In the genomic region with DNA sequence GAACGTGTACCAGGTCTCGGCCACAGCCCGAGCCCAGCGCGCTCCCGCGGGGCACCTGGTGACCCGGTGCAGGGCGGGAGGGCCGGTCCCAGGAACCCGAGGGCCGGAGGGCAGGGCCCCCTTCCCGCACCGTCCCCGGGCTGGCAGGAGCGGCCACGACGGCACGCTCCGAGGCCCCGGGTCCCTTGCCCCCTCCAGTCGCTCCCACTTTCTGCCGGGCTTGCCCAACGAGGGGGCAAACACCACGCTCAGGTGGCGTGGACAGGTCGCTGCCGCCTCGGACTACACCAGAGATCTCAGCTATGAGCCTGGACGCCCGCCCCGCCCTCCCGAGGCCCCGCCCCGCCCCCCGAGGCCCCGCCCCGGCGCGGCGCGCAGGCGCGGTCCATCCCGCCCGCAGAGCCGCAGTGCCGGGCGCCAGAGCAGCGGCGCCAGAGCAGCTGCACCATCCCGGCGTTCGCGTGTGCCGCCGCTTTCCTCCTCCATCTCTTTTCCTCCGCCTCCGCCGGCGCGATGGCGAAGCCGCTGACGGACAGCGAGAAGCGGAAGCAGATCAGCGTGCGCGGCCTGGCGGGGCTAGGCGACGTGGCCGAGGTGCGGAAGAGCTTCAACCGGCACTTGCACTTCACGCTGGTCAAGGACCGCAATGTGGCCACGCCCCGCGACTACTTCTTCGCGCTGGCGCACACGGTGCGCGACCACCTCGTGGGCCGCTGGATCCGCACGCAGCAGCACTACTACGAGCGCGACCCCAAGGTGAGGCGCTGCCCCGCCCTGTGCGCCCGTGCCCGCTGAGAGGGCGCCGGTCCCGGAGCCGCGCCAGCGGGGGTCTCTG, we compare ENCODE assay signal across 8 cellular contexts.
A peak's percentile ranks its signal among the peaks of the same experiment; 100 is the strongest.
DNase-seq lines count a peak whose midpoint lies in the region; ATAC-seq and TF ChIP-seq lines count a peak whose summit lies in the region.

A gene (plus strand): TSS at position 420 of the 835 bp plus-strand sequence. CDS start 94 bp downstream, at position 514.

- no peak for DNase-seq in AG09309 (ENCODE audit: low read depth)
- peak; percentile 85 for DNase-seq in NCI-H345 treated with DMSO at 0.1 percent for 48 hours (lab: John Stamatoyannopoulos, UW; ENCODE audit: unreplicated experiment)
- peak; percentile 68 for DNase-seq in central memory CD4-positive, alpha-beta T cell
- peak; percentile 89 for DNase-seq in islet precursor cell
- DNase-seq in stimulated activated CD4-positive, alpha-beta T cell treated with anti-CD3 and anti-CD28 coated beads, Interleukin-12 subunit alpha, Interleukin-12 subunit beta, amount 100 ng/mL, for 4 hours, result peak; percentile 73

- no peak for TF ChIP-seq CTCF in AG09309 (IDR thresholded peaks at IDR 0.05; ENCODE audit: control insufficient read depth, insufficient read depth, low read depth, low read length, missing control alignments)

- H3K4me3 ChIP-seq in AG09309 (ENCODE audit: control insufficient read depth, low read depth, low read length), result peak within 1 kb of the TSS; percentile 59

- ATAC-seq in GM18909 (IDR thresholded peaks at IDR 0.05; ENCODE audit: poor library complexity, unreplicated experiment), result peak; percentile 71
- ATAC-seq in HG03139 (IDR thresholded peaks at IDR 0.05; ENCODE audit: unreplicated experiment), result peak; percentile 50
- ATAC-seq in activated CD4-positive, CD25-positive, alpha-beta regulatory T cell treated with anti-CD3 and anti-CD28 coated beads, Interleukin-2, amount 50 U/mL, for 24 hours, result peak; percentile 72 to 77
